9 cellular contexts compared by ENCODE assay signal in genomic region chr12:21989819-21990412, GRCh38. TPM values are rescaled to one million over a fixed set of nuclear protein-coding genes. Genes with fewer than 3 reads are reported as not detected.
DNase-seq lines count a peak whose midpoint lies in the region; ATAC-seq and TF ChIP-seq lines count a peak whose summit lies in the region.
"Had no signal": no experiment of that assay in that cellular context is flagged by ENCODE, and none has a peak within 500 bp of the region (broad histone marks: within the 10 kb centered on the region; RNA-seq: fewer than 3 reads in every experiment).

No MANE protein-coding gene starts in this region.

- H4K20me1 ChIP-seq in GM23338 (replicated peaks; ENCODE audit: insufficient read depth) = no peaks in the 10 kb centered on the region

- H3K27ac Mint-ChIP-seq in GM23338 = no peak overlapping the region
- H3K27ac Mint-ChIP-seq: naive B cell had no signal

- H3K4ac ChIP-seq in mesendoderm (ENCODE audit: low read depth, low read length) = no peak overlapping the region

- no peaks in the 10 kb centered on the region for H3F3A ChIP-seq in GM23338 (replicated peaks; ENCODE audit: low read depth)

- DNase-seq in AG04449 (ENCODE audit: low read depth, low spot score) = no peak
- peak; percentile 25 for DNase-seq in GM23338 (ENCODE audit: low spot score)
- peak; percentile 16 for DNase-seq in amniotic stem cell (lab: John Stamatoyannopoulos, UW)
- no peak for DNase-seq in left lobe of liver (ENCODE audit: low spot score)
- DNase-seq in activated CD8-positive, alpha-beta memory T cell treated with anti-CD3 and anti-CD28 coated beads, Interleukin-2, amount 50 U/mL, for 48 hours = no peak
- no peak for DNase-seq in posterior vena cava (ENCODE audit: low spot score)
- DNase-seq in mesendoderm = no peak
- DNase-seq: naive B cell had no signal

- H3K9me2 ChIP-seq in GM23338 (ENCODE audit: insufficient read depth) = peaks cover 5% of the 10 kb centered on the region; the same call in 1 of the 2 replicates

- H2BK120ac ChIP-seq in mesendoderm (ENCODE audit: low read depth, low read length) = no peak overlapping the region

- no peak overlapping the region for H2BK5ac ChIP-seq in mesendoderm (ENCODE audit: low read length)

- no peak overlapping the region for H3K23ac ChIP-seq in mesendoderm (ENCODE audit: low read length)

- peaks cover 24% of the 10 kb centered on the region for H3K4me1 Mint-ChIP-seq in GM23338
- H3K4me1 Mint-ChIP-seq: naive B cell had no signal

- H2BK15ac ChIP-seq in mesendoderm (replicated peaks; ENCODE audit: low read depth) = no peak overlapping the region

- H3K9me3 Mint-ChIP-seq in GM23338 = no peaks in the 10 kb centered on the region; the same call in 2 of the 3 replicates
- H3K9me3 Mint-ChIP-seq: naive B cell had no signal

- CTCF ChIA-PET in AG04449 (lab: Yijun Ruan, JAX) = interaction anchor here (0.5 to 8.8 kb wide), 13 partner anchors 8 to 454 kb away, joined by 3 to 142 read pairs (median 3); no protein-coding TSS in a partner anchor

- no peak overlapping the region for H2AK5ac ChIP-seq in mesendoderm (ENCODE audit: low read length)

- H3K79me2 ChIP-seq in GM23338 (replicated peaks; ENCODE audit: insufficient read depth) (no peaks in the 10 kb centered on the region), mesendoderm (ENCODE audit: control insufficient read depth, insufficient read depth, low read length) (no peaks in the 10 kb centered on the region)

- H3K27me3 Mint-ChIP-seq in GM23338 (ENCODE audit: insufficient read depth, low read depth, poor library complexity) = no peaks in the 10 kb centered on the region

- no peak overlapping the region for H3K27ac ChIP-seq in GM23338 (ENCODE audit: low read depth)
- H3K27ac ChIP-seq in mesendoderm (ENCODE audit: low read depth, low read length) = no peak overlapping the region

- ATAC-seq in GM23338 (no peak), left lobe of liver (peak; percentile 76), HG03439 (IDR thresholded peaks at IDR 0.05; ENCODE audit: unreplicated experiment) (no peak)

- H3K36me3 ChIP-seq in GM23338 (ENCODE audit: insufficient read depth) = no peaks in the 10 kb centered on the region
- no peaks in the 10 kb centered on the region for H3K36me3 ChIP-seq in mesendoderm (ENCODE audit: control insufficient read depth, insufficient read depth, low read length)

- no peaks in the 10 kb centered on the region for H3K79me1 ChIP-seq in mesendoderm (ENCODE audit: low read length)

- TF ChIP-seq CTCF in AG04449 (IDR thresholded peaks at IDR 0.05; ENCODE audit: insufficient read depth, low read length, missing control alignments) (peak; percentile 8), GM23338 (conservative IDR thresholded peaks at IDR 0.05; ENCODE audit: low read depth in 2 of 2) (peak; percentile 60 to 74)

- no peak overlapping the region for H3K18ac ChIP-seq in mesendoderm (ENCODE audit: low read length)

- H3K56ac ChIP-seq in mesendoderm (ENCODE audit: low read length) = no peak overlapping the region

- no peak overlapping the region for H4K8ac ChIP-seq in mesendoderm (ENCODE audit: low read depth, low read length)

- no peak overlapping the region for H3K4me3 Mint-ChIP-seq in GM23338
- H3K4me3 Mint-ChIP-seq: naive B cell had no signal

- H4K5ac ChIP-seq in mesendoderm (ENCODE audit: low read length) = no peak overlapping the region

- H3K4me3 ChIP-seq in AG04449 (ENCODE audit: low read depth, low read length) (no peak overlapping the region), GM23338 (no peak overlapping the region), mesendoderm (ENCODE audit: low read length) (no peak overlapping the region)

- intact Hi-C loops in posterior vena cava (cut with DNase I) = loop anchor here in 1 of 2 donors (5.0 to 10.0 kb wide), 2 partner anchors 225 to 293 kb away; no protein-coding TSS in a partner anchor

- H3K4me2 ChIP-seq in GM23338 (no peak overlapping the region), mesendoderm (ENCODE audit: low read length) (no peak overlapping the region)

- no peak overlapping the region for H2AFZ ChIP-seq in GM23338

- no peaks in the 10 kb centered on the region for H3K36me3 Mint-ChIP-seq in GM23338 (ENCODE audit: low read depth)
- H3K36me3 Mint-ChIP-seq: naive B cell had no signal

- no CpG with 5 or more reads among the region's 5 CpGs for WGBS in mesendoderm (ENCODE audit: extremely low coverage, insufficient coverage, low lambda C conversion rate)

- POLR2A ChIA-PET in AG04449 (lab: Yijun Ruan, JAX) = no interaction called here

- H3K9ac ChIP-seq in mesendoderm (ENCODE audit: low read length) = no peak overlapping the region

- H3K4me1 ChIP-seq in GM23338 (ENCODE audit: insufficient read depth) (peaks cover 9% of the 10 kb centered on the region), mesendoderm (ENCODE audit: control insufficient read depth, low read depth, low read length) (no peaks in the 10 kb centered on the region)

- no peaks in the 10 kb centered on the region for H3K27me3 ChIP-seq in GM23338 (ENCODE audit: insufficient read depth)
- no peaks in the 10 kb centered on the region for H3K27me3 ChIP-seq in mesendoderm (ENCODE audit: insufficient read depth, low read length, poor library complexity)

TF ChIP-seq in GM23338, 12 proteins besides CTCF, POLR2A, EP300 and RAD21 (continues in another document):
- TF ChIP-seq EZH2phosphoT487 (IDR thresholded peaks at IDR 0.05; ENCODE audit: unreplicated experiment) (no peak), EZH2 (IDR thresholded peaks at IDR 0.05; ENCODE audit: low read depth, unreplicated experiment) (no peak), JUNB (IDR thresholded peaks at IDR 0.05; ENCODE audit: unreplicated experiment) (no peak), ETS1 (IDR thresholded peaks at IDR 0.05) (no peak), ZNF114 (CRISPR knock-in tag; IDR thresholded peaks at IDR 0.05) (no peak), REST (IDR thresholded peaks at IDR 0.05; ENCODE audit: unreplicated experiment) (no peak), NANOG (IDR thresholded peaks at IDR 0.05; ENCODE audit: borderline replicate concordance) (no peak), ZNF331 (CRISPR knock-in tag; IDR thresholded peaks at IDR 0.05; ENCODE audit: low read depth) (no peak), CREB1 (CRISPR knock-in tag; IDR thresholded peaks at IDR 0.05; ENCODE audit: low read depth) (no peak), STAT1 (IDR thresholded peaks at IDR 0.05; ENCODE audit: unreplicated experiment) (no peak)

RNA-seq across cellular contexts. Expression of gene ABCC9, which starts 48.7 kb away (rescaled TPM):
- 0.04 TPM in 1 of 2 replicates, not detected in the other for total RNA-seq in GM23338 (2014; rRNA removed; shearing (Covaris generic))
- 0.02 TPM in 1 of 2 replicates, not detected in the other for polyA plus RNA-seq in GM23338 (2016; fragmentation: Nextera tagmentation; extraction: Ambion mirVana)
- total RNA-seq in left lobe of liver (65.9 TPM), posterior vena cava (10 to 100 TPM; 75.4 to 90.4 TPM)
- polyA plus RNA-seq in mesendoderm (2013, experiment 1 of 2) = 0.20 TPM
- 0.14 TPM for polyA plus RNA-seq in mesendoderm (2013, experiment 2 of 2)

RNA-seq across cellular contexts. Expression of gene CMAS, which starts 56.1 kb away (rescaled TPM):
- total RNA-seq in GM23338 (2014; rRNA removed; shearing (Covaris generic)) = 61.2 and 62.9 TPM in 2 replicates
- polyA plus RNA-seq in GM23338 (2016; fragmentation: Nextera tagmentation; extraction: Ambion mirVana) = 115 and 118 TPM in 2 replicates
- total RNA-seq in left lobe of liver = 41.1 TPM
- 10 to 100 TPM; 28.8 to 42.1 TPM for total RNA-seq in posterior vena cava
- polyA plus RNA-seq in mesendoderm (2013, experiment 1 of 2) = 41.9 TPM
- polyA plus RNA-seq in mesendoderm (2013, experiment 2 of 2) = 41.2 TPM

Comparison
In these comparisons a context has a peak if more than half of its experiments do, and no peak if none do; other contexts are left out.
1. DNase-seq: peak in GM23338 (single experiment) and amniotic stem cell (single experiment); none in AG04449 (single experiment), left lobe of liver (single experiment), activated CD8-positive, alpha-beta memory T cell treated with anti-CD3 and anti-CD28 coated beads, Interleukin-2, amount 50 U/mL, for 48 hours (single experiment), posterior vena cava (single experiment) and mesendoderm (single experiment).
2. RNA of gene ABCC9, which starts 48.7 kb away (total RNA-seq): 75.4 to 90.4 TPM in posterior vena cava and 65.9 TPM in left lobe of liver (single experiment); 0.04 TPM in GM23338; every median in the first group is over 10 times any median in the second.